In genomic region chr10:26843736-26844135, GRCh38 we compare ENCODE assay signal across 26 cellular contexts. TPM values are rescaled to one million over a fixed set of nuclear protein-coding genes. Genes with fewer than 3 reads are reported as not detected.
A peak's percentile ranks its signal among the peaks of the same experiment; 100 is the strongest.
DNase-seq lines count a peak whose midpoint lies in the region; ATAC-seq, FAIRE-seq and TF ChIP-seq lines count a peak whose summit lies in the region.
"Had no signal": no experiment of that assay in that cellular context is flagged by ENCODE, and none has a peak within 500 bp of the region (broad histone marks: within the 10 kb centered on the region; RNA-seq: fewer than 3 reads in every experiment).

No MANE protein-coding gene starts in this region.

- FAIRE-seq in H54 (lab: Jason Lieb, UNC), result peak; percentile 45
- no peak for FAIRE-seq in GM12891 (lab: Jason Lieb, UNC)
- FAIRE-seq: TTC549 had no signal

- peaks cover 30% of the 10 kb centered on the region for H3K36me3 Mint-ChIP-seq in activated CD8-positive, alpha-beta memory T cell treated with anti-CD3 and anti-CD28 coated beads, Interleukin-2, amount 10 ng/mL, durations not matched to agents 7 days and 5 days
- peaks cover 8% of the 10 kb centered on the region for H3K36me3 Mint-ChIP-seq in central memory CD8-positive, alpha-beta T cell (ENCODE audit: insufficient read depth)

- intact Hi-C loops in psoas muscle (cut with DNase I), result no loop called here

- peaks cover 5 to 12% of the 10 kb centered on the region in 2 experiments for H3K4me1 ChIP-seq in neutrophil (ENCODE audit: control insufficient read depth in 1 of 2, insufficient read depth in 1 of 2, low read depth in 1 of 2, low read length in 1 of 2)
- H3K4me1 ChIP-seq in psoas muscle, result peaks cover 31% of the 10 kb centered on the region
- H3K4me1 ChIP-seq: BE2C, right atrium auricular region had no signal

- no peak for TF ChIP-seq POLR2A in H54 (IDR thresholded peaks at IDR 0.05; ENCODE audit: low read depth, low read length)
- TF ChIP-seq POLR2A in GM12891 (IDR thresholded peaks at IDR 0.05; ENCODE audit: low read depth, low read length), result no peak

- no peak for DNase-seq in activated CD8-positive, alpha-beta memory T cell treated with anti-CD3 and anti-CD28 coated beads, Interleukin-2, amount 10 ng/mL, durations not matched to agents 7 days and 5 days
- DNase-seq in activated CD8-positive, alpha-beta memory T cell treated with anti-CD3 and anti-CD28 coated beads, Interleukin-2, amount 50 U/mL, for 48 hours, result no peak
- no peak for DNase-seq in H54 (ENCODE audit: insufficient read length, low spot score)
- DNase-seq in central memory CD8-positive, alpha-beta T cell (ENCODE audit: low spot score in 2 of 2), result no peak
- DNase-seq in NCI-H1417 (lab: John Stamatoyannopoulos, UW), result no peak
- DNase-seq in psoas muscle, result no peak
- DNase-seq in GM12891 (ENCODE audit: insufficient read length, low spot score), result no peak
- DNase-seq: activated CD4-positive, alpha-beta T cell treated with anti-CD3 and anti-CD28 coated beads, Interleukin-2, amount 10 ng/mL, durations not matched to agents 7 days and 5 days; activated gamma-delta T cell; BE2C; effector CD4-positive, alpha-beta T cell; GM23248; Karpas-422; NCI-H1092 treated with DMSO at 0.1 percent for 48 hours; NCI-H2081; occipital lobe; OCI-M1; SHP77 treated with DMSO at 0.1 percent for 48 hours; stimulated activated CD4-positive, alpha-beta T cell treated with anti-CD3 and anti-CD28 coated beads, Interleukin-4, amount 100 ng/mL, for 4 hours; stomach; trophoblast cell had no signal

- H3K9me3 ChIP-seq in neutrophil, result no peaks in the 10 kb centered on the region
- H3K9me3 ChIP-seq in psoas muscle, result no peaks in the 10 kb centered on the region
- H3K9me3 ChIP-seq: BE2C, right atrium auricular region, stomach had no signal

- peak overlapping the region; percentile 43 for H3K27ac ChIP-seq in neutrophil
- no peak overlapping the region for H3K27ac ChIP-seq in psoas muscle
- H3K27ac ChIP-seq: GM23248, right atrium auricular region, stomach had no signal

- H3K4me3 ChIP-seq in neutrophil (ENCODE audit: low read depth in 1 of 2, low read length in 1 of 2), result no peak overlapping the region
- no peak overlapping the region for H3K4me3 ChIP-seq in psoas muscle
- H3K4me3 ChIP-seq: GM23248, lung, right atrium auricular region, stomach had no signal

- TF ChIP-seq CTCF in neutrophil (IDR thresholded peaks at IDR 0.05) (no peak), psoas muscle (IDR thresholded peaks at IDR 0.05) (no peak)

- H3K4me3 Mint-ChIP-seq in activated CD8-positive, alpha-beta memory T cell treated with anti-CD3 and anti-CD28 coated beads, Interleukin-2, amount 10 ng/mL, durations not matched to agents 7 days and 5 days, result no peak overlapping the region
- no peak overlapping the region for H3K4me3 Mint-ChIP-seq in central memory CD8-positive, alpha-beta T cell
- H3K4me3 Mint-ChIP-seq: activated CD4-positive, alpha-beta T cell treated with anti-CD3 and anti-CD28 coated beads, Interleukin-2, amount 10 ng/mL, durations not matched to agents 7 days and 5 days had no signal

- WGBS in psoas muscle, 3 donors, result 47 to 52% (median 51%) methylated on average over 3 of the region's 3 CpGs

- no peak for ATAC-seq in activated CD8-positive, alpha-beta memory T cell treated with anti-CD3 and anti-CD28 coated beads, Interleukin-2, amount 10 ng/mL, durations not matched to agents 7 days and 5 days
- no peak for ATAC-seq in central memory CD8-positive, alpha-beta T cell (replicated peaks; ENCODE audit: extremely low read depth, poor library complexity, severe bottlenecking)
- ATAC-seq in psoas muscle, result no peak
- ATAC-seq: esophagus mucosa had no signal

- CTCF ChIA-PET in activated CD8-positive, alpha-beta memory T cell treated with anti-CD3 and anti-CD28 coated beads, Interleukin-2, amount 10 ng/mL, durations not matched to agents 7 days and 5 days (lab: Charles Lee), result interaction anchor here (1.3 kb wide), 1 partner anchor 118 kb away, joined by 4 read pairs; no protein-coding TSS in a partner anchor

- H3K27ac Mint-ChIP-seq in activated CD8-positive, alpha-beta memory T cell treated with anti-CD3 and anti-CD28 coated beads, Interleukin-2, amount 10 ng/mL, durations not matched to agents 7 days and 5 days, result peak overlapping the region; percentile 13
- H3K27ac Mint-ChIP-seq in central memory CD8-positive, alpha-beta T cell (ENCODE audit: low read depth), result peak overlapping the region; percentile 4
- H3K27ac Mint-ChIP-seq: activated CD4-positive, alpha-beta T cell treated with anti-CD3 and anti-CD28 coated beads, Interleukin-2, amount 10 ng/mL, durations not matched to agents 7 days and 5 days had no signal

- H3K4me1 Mint-ChIP-seq in activated CD8-positive, alpha-beta memory T cell treated with anti-CD3 and anti-CD28 coated beads, Interleukin-2, amount 10 ng/mL, durations not matched to agents 7 days and 5 days, result peaks cover 39% of the 10 kb centered on the region
- H3K4me1 Mint-ChIP-seq in central memory CD8-positive, alpha-beta T cell, result peaks cover 76% of the 10 kb centered on the region

- H3K36me3 ChIP-seq in neutrophil (no peaks in the 10 kb centered on the region), psoas muscle (ENCODE audit: insufficient read depth in 1 of 2, low read depth in 1 of 2) (no peaks in the 10 kb centered on the region)
- H3K36me3 ChIP-seq: BE2C, right atrium auricular region had no signal

- H3K27me3 ChIP-seq in neutrophil (no peaks in the 10 kb centered on the region), psoas muscle (ENCODE audit: insufficient read depth in 3 of 3, low read length in 2 of 3) (no peaks in the 10 kb centered on the region)
- H3K27me3 ChIP-seq: BE2C, right atrium auricular region, stomach had no signal

- no peaks in the 10 kb centered on the region for H3K27me3 Mint-ChIP-seq in activated CD8-positive, alpha-beta memory T cell treated with anti-CD3 and anti-CD28 coated beads, Interleukin-2, amount 10 ng/mL, durations not matched to agents 7 days and 5 days
- H3K27me3 Mint-ChIP-seq in central memory CD8-positive, alpha-beta T cell, result no peaks in the 10 kb centered on the region
- H3K27me3 Mint-ChIP-seq: activated CD4-positive, alpha-beta T cell treated with anti-CD3 and anti-CD28 coated beads, Interleukin-2, amount 10 ng/mL, durations not matched to agents 7 days and 5 days had no signal

- peaks cover 2% of the 10 kb centered on the region for H3K9me3 Mint-ChIP-seq in activated CD8-positive, alpha-beta memory T cell treated with anti-CD3 and anti-CD28 coated beads, Interleukin-2, amount 10 ng/mL, durations not matched to agents 7 days and 5 days (ENCODE audit: low read depth)
- H3K9me3 Mint-ChIP-seq in central memory CD8-positive, alpha-beta T cell, result no peaks in the 10 kb centered on the region

TF ChIP-seq in GM12891, 5 proteins besides CTCF, POLR2A, EP300 and RAD21:
- TF ChIP-seq SPI1 (IDR thresholded peaks at IDR 0.05; ENCODE audit: low read depth, low read length) (no peak), POLR2AphosphoS5 (IDR thresholded peaks at IDR 0.05; ENCODE audit: low read depth, low read length) (no peak), PAX5 (IDR thresholded peaks at IDR 0.05; ENCODE audit: insufficient read depth, low read length, severe bottlenecking) (no peak), TAF1 (IDR thresholded peaks at IDR 0.05; ENCODE audit: low read depth, low read length) (no peak), POU2F2 (IDR thresholded peaks at IDR 0.05; ENCODE audit: low read depth, low read length) (no peak)

RNA-seq across cellular contexts. Expression of gene ABI1, which starts 17.0 kb away (rescaled TPM):
- total RNA-seq in activated CD8-positive, alpha-beta memory T cell treated with anti-CD3 and anti-CD28 coated beads, Interleukin-2, amount 10 ng/mL, durations not matched to agents 7 days and 5 days, result 10 to 100 TPM; 55.1 to 55.4 TPM
- 10 to 100 TPM; 24.9 to 33.8 (median 31.2) TPM for total RNA-seq in psoas muscle
- 10 to 100 TPM; 13.9 to 30.6 (median 18.2) TPM for polyA plus RNA-seq in psoas muscle
- 33.1 TPM for polyA plus RNA-seq in GM12891 (2012; ENCODE audit: low read depth, missing spikeins)
